ENCODE assay signal across 1 cellular context in genomic region chr5:115816226-115817042, GRCh38.
TF ChIP-seq lines count a peak whose summit lies in the region.

Gene CDO1, minus strand, starts transcription at chr5:115816659. Its CDS starts 262 bp downstream, at chr5:115816397.

TF ChIP-seq in HepG2, 621 proteins besides CTCF, POLR2A, EP300 and RAD21 (continued from another document and continues in another):
- TF ChIP-seq STAT5B (CRISPR knock-in tag; IDR thresholded peaks at IDR 0.05) (no peak), ZBTB14 (CRISPR knock-in tag; IDR thresholded peaks at IDR 0.05) (no peak), ZNF550 (CRISPR knock-in tag; IDR thresholded peaks at IDR 0.05; ENCODE audit: borderline replicate concordance) (no peak), CSRNP2 (CRISPR knock-in tag; conservative IDR thresholded peaks at IDR 0.05; ENCODE audit: low read depth) (no peak), NBN (conservative IDR thresholded peaks at IDR 0.05) (no peak), ATF6 (CRISPR knock-in tag; conservative IDR thresholded peaks at IDR 0.05) (no peak), NAIF1 (CRISPR knock-in tag; IDR thresholded peaks at IDR 0.05; ENCODE audit: borderline replicate concordance) (no peak), ZBTB25 (CRISPR knock-in tag; IDR thresholded peaks at IDR 0.05) (no peak), ZKSCAN8 (CRISPR knock-in tag; IDR thresholded peaks at IDR 0.05; ENCODE audit: borderline replicate concordance) (no peak), ZNF746 (CRISPR knock-in tag; IDR thresholded peaks at IDR 0.05) (no peak), SOX13 (IDR thresholded peaks at IDR 0.05) (no peak), SOX13 (CRISPR knock-in tag; conservative IDR thresholded peaks at IDR 0.05 in 1 of 2, IDR thresholded peaks at IDR 0.05 in 1 of 2) (no peak), ZC3H4 (CRISPR knock-in tag; IDR thresholded peaks at IDR 0.05; ENCODE audit: borderline replicate concordance) (no peak), ZNF367 (CRISPR knock-in tag; IDR thresholded peaks at IDR 0.05; ENCODE audit: borderline replicate concordance) (no peak), FOXO4 (CRISPR knock-in tag; conservative IDR thresholded peaks at IDR 0.05) (0 out of 2 replicates have a peak, but pooled peaks have one; percentile 51), ZNF10 (CRISPR knock-in tag; IDR thresholded peaks at IDR 0.05; ENCODE audit: borderline replicate concordance, low read depth) (no peak), ZFY (CRISPR knock-in tag; IDR thresholded peaks at IDR 0.05) (peak; percentile 14; the same call in 1 of the 2 replicates), ZNF652 (CRISPR knock-in tag; IDR thresholded peaks at IDR 0.05; ENCODE audit: borderline replicate concordance, low read depth) (no peak), ELF4 (CRISPR knock-in tag; IDR thresholded peaks at IDR 0.05; ENCODE audit: borderline replicate concordance) (no peak), ZNF589 (CRISPR knock-in tag; conservative IDR thresholded peaks at IDR 0.05) (no peak), ZNF674 (CRISPR knock-in tag; IDR thresholded peaks at IDR 0.05; ENCODE audit: low read depth) (no peak), SMAD1 (CRISPR knock-in tag; IDR thresholded peaks at IDR 0.05; ENCODE audit: borderline replicate concordance, low read depth) (no peak), ZNF558 (CRISPR knock-in tag; IDR thresholded peaks at IDR 0.05; ENCODE audit: borderline replicate concordance) (no peak), ZNF660 (CRISPR knock-in tag; IDR thresholded peaks at IDR 0.05; ENCODE audit: borderline replicate concordance, low read depth) (no peak), ZFAT (CRISPR knock-in tag; conservative IDR thresholded peaks at IDR 0.05) (no peak), FOXP1 (IDR thresholded peaks at IDR 0.05) (no peak), FOXP1 (CRISPR knock-in tag; IDR thresholded peaks at IDR 0.05) (no peak), ZBTB8A (CRISPR knock-in tag; IDR thresholded peaks at IDR 0.05; ENCODE audit: borderline replicate concordance, low read depth) (no peak), ZSCAN22 (CRISPR knock-in tag; IDR thresholded peaks at IDR 0.05) (no peak), TRAFD1 (CRISPR knock-in tag; IDR thresholded peaks at IDR 0.05; ENCODE audit: borderline replicate concordance) (no peak), IRF2 (CRISPR knock-in tag; IDR thresholded peaks at IDR 0.05) (no peak), CBFB (CRISPR knock-in tag; IDR thresholded peaks at IDR 0.05) (no peak), KLF11 (CRISPR knock-in tag; IDR thresholded peaks at IDR 0.05) (no peak)
- TF ChIP-seq, protein P1, sequence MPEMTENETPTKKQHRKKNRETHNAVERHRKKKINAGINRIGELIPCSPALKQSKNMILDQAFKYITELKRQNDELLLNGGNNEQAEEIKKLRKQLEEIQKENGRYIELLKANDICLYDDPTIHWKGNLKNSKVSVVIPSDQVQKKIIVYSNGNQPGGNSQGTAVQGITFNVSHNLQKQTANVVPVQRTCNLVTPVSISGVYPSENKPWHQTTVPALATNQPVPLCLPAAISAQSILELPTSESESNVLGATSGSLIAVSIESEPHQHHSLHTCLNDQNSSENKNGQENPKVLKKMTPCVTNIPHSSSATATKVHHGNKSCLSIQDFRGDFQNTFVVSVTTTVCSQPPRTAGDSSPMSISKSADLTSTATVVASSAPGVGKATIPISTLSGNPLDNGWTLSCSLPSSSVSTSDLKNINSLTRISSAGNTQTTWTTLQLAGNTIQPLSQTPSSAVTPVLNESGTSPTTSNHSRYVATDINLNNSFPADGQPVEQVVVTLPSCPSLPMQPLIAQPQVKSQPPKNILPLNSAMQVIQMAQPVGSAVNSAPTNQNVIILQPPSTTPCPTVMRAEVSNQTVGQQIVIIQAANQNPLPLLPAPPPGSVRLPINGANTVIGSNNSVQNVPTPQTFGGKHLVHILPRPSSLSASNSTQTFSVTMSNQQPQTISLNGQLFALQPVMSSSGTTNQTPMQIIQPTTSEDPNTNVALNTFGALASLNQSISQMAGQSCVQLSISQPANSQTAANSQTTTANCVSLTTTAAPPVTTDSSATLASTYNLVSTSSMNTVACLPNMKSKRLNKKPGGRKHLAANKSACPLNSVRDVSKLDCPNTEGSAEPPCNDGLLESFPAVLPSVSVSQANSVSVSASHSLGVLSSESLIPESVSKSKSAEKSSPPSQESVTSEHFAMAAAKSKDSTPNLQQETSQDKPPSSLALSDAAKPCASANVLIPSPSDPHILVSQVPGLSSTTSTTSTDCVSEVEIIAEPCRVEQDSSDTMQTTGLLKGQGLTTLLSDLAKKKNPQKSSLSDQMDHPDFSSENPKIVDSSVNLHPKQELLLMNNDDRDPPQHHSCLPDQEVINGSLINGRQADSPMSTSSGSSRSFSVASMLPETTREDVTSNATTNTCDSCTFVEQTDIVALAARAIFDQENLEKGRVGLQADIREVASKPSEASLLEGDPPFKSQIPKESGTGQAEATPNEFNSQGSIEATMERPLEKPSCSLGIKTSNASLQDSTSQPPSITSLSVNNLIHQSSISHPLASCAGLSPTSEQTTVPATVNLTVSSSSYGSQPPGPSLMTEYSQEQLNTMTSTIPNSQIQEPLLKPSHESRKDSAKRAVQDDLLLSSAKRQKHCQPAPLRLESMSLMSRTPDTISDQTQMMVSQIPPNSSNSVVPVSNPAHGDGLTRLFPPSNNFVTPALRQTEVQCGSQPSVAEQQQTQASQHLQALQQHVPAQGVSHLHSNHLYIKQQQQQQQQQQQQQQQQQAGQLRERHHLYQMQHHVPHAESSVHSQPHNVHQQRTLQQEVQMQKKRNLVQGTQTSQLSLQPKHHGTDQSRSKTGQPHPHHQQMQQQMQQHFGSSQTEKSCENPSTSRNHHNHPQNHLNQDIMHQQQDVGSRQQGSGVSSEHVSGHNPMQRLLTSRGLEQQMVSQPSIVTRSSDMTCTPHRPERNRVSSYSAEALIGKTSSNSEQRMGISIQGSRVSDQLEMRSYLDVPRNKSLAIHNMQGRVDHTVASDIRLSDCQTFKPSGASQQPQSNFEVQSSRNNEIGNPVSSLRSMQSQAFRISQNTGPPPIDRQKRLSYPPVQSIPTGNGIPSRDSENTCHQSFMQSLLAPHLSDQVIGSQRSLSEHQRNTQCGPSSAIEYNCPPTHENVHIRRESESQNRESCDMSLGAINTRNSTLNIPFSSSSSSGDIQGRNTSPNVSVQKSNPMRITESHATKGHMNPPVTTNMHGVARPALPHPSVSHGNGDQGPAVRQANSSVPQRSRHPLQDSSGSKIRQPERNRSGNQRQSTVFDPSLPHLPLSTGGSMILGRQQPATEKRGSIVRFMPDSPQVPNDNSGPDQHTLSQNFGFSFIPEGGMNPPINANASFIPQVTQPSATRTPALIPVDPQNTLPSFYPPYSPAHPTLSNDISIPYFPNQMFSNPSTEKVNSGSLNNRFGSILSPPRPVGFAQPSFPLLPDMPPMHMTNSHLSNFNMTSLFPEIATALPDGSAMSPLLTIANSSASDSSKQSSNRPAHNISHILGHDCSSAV (CRISPR knock-in tag; IDR thresholded peaks at IDR 0.05; ENCODE audit: borderline replicate concordance): no peak
- TF ChIP-seq, protein P2, sequence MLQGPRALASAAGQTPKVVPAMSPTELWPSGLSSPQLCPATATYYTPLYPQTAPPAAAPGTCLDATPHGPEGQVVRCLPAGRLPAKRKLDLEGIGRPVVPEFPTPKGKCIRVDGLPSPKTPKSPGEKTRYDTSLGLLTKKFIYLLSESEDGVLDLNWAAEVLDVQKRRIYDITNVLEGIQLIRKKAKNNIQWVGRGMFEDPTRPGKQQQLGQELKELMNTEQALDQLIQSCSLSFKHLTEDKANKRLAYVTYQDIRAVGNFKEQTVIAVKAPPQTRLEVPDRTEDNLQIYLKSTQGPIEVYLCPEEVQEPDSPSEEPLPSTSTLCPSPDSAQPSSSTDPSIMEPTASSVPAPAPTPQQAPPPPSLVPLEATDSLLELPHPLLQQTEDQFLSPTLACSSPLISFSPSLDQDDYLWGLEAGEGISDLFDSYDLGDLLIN (CRISPR knock-in tag; IDR thresholded peaks at IDR 0.05; ENCODE audit: borderline replicate concordance): no peak
- TF ChIP-seq, protein P3, sequence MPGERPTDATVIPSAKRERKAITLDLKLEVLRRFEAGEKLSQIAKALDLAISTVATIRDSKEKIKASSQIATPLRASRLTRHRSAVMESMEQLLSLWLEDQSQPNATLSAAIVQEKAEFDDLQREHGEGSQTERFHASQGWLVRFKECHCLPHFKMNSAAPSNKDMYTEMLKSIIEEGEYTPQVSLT (CRISPR knock-in tag; IDR thresholded peaks at IDR 0.05; ENCODE audit: borderline replicate concordance, low read depth): no peak
- TF ChIP-seq, protein P4, sequence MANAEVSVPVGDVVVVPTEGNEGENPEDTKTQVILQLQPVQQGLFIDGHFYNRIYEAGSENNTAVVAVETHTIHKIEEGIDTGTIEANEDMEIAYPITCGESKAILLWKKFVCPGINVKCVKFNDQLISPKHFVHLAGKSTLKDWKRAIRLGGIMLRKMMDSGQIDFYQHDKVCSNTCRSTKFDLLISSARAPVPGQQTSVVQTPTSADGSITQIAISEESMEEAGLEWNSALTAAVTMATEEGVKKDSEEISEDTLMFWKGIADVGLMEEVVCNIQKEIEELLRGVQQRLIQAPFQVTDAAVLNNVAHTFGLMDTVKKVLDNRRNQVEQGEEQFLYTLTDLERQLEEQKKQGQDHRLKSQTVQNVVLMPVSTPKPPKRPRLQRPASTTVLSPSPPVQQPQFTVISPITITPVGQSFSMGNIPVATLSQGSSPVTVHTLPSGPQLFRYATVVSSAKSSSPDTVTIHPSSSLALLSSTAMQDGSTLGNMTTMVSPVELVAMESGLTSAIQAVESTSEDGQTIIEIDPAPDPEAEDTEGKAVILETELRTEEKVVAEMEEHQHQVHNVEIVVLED (CRISPR knock-in tag; IDR thresholded peaks at IDR 0.05; ENCODE audit: borderline replicate concordance): peak; percentile 44; the same call in 1 of the 2 replicates
